Comparison of ENCODE assay signal across 2 cellular contexts in the genomic region with DNA sequence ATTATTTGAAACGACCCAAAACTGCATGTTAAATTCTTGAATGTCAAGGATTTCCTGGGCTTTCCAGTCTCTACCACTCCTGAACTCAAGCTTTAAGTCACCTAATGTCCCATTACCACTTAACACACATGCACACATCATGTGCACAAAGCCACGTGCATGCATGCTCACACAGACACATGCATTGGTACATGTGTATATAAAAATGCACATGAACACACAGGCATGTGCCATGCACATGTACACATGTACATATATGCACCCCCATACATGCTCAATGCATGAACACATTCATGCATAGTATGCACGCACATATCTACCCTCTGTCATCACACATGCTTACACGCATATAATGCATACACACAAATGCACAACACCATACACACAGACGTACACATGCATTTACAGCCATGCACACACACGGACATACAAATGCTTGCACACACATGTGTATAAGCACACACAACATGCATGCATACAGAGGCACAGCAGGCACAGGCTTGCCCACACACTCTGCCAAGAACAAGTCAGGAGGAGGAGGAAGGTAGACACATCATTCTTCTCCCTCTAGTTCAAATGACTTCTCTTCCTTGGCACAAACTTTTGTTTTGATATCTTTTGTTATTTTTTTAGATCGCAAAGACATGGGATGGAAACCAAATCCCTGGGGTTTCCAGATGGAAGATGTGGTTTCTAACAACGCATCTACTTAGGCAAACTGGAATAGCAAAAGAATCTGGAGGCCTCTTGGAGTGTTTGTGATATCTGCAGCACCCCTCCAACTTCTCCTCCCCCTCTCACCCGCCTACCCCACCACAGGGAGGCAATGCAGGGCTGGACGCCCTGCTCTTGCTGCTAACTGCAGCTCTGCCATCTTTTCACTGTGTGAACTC.
TF ChIP-seq lines count a peak whose summit lies in the region.

No MANE protein-coding gene starts in this region.

TF ChIP-seq in SK-N-SH, 30 proteins besides CTCF, POLR2A, EP300 and RAD21:
- peak; percentile 47; the same call in 1 of the 2 replicates for TF ChIP-seq NFIC (IDR thresholded peaks at IDR 0.05; ENCODE audit: borderline replicate concordance)
- no peak for TF ChIP-seq TEAD4 (IDR thresholded peaks at IDR 0.05; ENCODE audit: borderline replicate concordance, insufficient read depth)
- no peak for TF ChIP-seq FOXJ3 (CRISPR knock-in tag; IDR thresholded peaks at IDR 0.05)
- TF ChIP-seq, protein P1, sequence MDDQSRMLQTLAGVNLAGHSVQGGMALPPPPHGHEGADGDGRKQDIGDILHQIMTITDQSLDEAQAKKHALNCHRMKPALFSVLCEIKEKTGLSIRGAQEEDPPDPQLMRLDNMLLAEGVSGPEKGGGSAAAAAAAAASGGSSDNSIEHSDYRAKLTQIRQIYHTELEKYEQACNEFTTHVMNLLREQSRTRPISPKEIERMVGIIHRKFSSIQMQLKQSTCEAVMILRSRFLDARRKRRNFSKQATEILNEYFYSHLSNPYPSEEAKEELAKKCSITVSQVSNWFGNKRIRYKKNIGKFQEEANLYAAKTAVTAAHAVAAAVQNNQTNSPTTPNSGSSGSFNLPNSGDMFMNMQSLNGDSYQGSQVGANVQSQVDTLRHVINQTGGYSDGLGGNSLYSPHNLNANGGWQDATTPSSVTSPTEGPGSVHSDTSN (IDR thresholded peaks at IDR 0.05): no peak
- no peak for TF ChIP-seq GABPA (IDR thresholded peaks at IDR 0.05; ENCODE audit: low read depth)
- no peak for TF ChIP-seq MEF2A (IDR thresholded peaks at IDR 0.05; ENCODE audit: borderline replicate concordance, low read depth)
- TF ChIP-seq RFX5 (IDR thresholded peaks at IDR 0.05; ENCODE audit: low read length): no peak
- peak; percentile 51 for TF ChIP-seq TCF12 (IDR thresholded peaks at IDR 0.05)

TF ChIP-seq in SK-N-SH treated with all-trans-retinoic acid at 6 μM for 48 hours, 23 proteins besides CTCF, POLR2A, EP300 and RAD21:
- TF ChIP-seq TCF4 (CRISPR knock-in tag; IDR thresholded peaks at IDR 0.05; ENCODE audit: borderline replicate concordance) (no peak), GLIS3 (CRISPR knock-in tag; IDR thresholded peaks at IDR 0.05) (no peak), ZNF8 (CRISPR knock-in tag; IDR thresholded peaks at IDR 0.05) (no peak), ESRRG (CRISPR knock-in tag; IDR thresholded peaks at IDR 0.05) (no peak), CSDC2 (CRISPR knock-in tag; IDR thresholded peaks at IDR 0.05) (no peak), PPARA (CRISPR knock-in tag; IDR thresholded peaks at IDR 0.05; ENCODE audit: borderline replicate concordance) (no peak), SNAI2 (CRISPR knock-in tag; IDR thresholded peaks at IDR 0.05) (no peak), ZFP3 (CRISPR knock-in tag; IDR thresholded peaks at IDR 0.05) (no peak), ZNF565 (CRISPR knock-in tag; conservative IDR thresholded peaks at IDR 0.05; ENCODE audit: low read depth) (no peak), RARB (CRISPR knock-in tag; IDR thresholded peaks at IDR 0.05) (no peak), ISL1 (CRISPR knock-in tag; IDR thresholded peaks at IDR 0.05) (no peak), TOX (CRISPR knock-in tag; IDR thresholded peaks at IDR 0.05; ENCODE audit: borderline replicate concordance) (no peak)
- TF ChIP-seq, protein P2, sequence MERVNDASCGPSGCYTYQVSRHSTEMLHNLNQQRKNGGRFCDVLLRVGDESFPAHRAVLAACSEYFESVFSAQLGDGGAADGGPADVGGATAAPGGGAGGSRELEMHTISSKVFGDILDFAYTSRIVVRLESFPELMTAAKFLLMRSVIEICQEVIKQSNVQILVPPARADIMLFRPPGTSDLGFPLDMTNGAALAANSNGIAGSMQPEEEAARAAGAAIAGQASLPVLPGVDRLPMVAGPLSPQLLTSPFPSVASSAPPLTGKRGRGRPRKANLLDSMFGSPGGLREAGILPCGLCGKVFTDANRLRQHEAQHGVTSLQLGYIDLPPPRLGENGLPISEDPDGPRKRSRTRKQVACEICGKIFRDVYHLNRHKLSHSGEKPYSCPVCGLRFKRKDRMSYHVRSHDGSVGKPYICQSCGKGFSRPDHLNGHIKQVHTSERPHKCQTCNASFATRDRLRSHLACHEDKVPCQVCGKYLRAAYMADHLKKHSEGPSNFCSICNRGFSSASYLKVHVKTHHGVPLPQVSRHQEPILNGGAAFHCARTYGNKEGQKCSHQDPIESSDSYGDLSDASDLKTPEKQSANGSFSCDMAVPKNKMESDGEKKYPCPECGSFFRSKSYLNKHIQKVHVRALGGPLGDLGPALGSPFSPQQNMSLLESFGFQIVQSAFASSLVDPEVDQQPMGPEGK (CRISPR knock-in tag; IDR thresholded peaks at IDR 0.05; ENCODE audit: borderline replicate concordance): no peak
- TF ChIP-seq, protein P3, sequence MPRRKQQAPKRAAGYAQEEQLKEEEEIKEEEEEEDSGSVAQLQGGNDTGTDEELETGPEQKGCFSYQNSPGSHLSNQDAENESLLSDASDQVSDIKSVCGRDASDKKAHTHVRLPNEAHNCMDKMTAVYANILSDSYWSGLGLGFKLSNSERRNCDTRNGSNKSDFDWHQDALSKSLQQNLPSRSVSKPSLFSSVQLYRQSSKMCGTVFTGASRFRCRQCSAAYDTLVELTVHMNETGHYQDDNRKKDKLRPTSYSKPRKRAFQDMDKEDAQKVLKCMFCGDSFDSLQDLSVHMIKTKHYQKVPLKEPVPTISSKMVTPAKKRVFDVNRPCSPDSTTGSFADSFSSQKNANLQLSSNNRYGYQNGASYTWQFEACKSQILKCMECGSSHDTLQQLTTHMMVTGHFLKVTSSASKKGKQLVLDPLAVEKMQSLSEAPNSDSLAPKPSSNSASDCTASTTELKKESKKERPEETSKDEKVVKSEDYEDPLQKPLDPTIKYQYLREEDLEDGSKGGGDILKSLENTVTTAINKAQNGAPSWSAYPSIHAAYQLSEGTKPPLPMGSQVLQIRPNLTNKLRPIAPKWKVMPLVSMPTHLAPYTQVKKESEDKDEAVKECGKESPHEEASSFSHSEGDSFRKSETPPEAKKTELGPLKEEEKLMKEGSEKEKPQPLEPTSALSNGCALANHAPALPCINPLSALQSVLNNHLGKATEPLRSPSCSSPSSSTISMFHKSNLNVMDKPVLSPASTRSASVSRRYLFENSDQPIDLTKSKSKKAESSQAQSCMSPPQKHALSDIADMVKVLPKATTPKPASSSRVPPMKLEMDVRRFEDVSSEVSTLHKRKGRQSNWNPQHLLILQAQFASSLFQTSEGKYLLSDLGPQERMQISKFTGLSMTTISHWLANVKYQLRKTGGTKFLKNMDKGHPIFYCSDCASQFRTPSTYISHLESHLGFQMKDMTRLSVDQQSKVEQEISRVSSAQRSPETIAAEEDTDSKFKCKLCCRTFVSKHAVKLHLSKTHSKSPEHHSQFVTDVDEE (CRISPR knock-in tag; IDR thresholded peaks at IDR 0.05): no peak
- TF ChIP-seq, protein P4, sequence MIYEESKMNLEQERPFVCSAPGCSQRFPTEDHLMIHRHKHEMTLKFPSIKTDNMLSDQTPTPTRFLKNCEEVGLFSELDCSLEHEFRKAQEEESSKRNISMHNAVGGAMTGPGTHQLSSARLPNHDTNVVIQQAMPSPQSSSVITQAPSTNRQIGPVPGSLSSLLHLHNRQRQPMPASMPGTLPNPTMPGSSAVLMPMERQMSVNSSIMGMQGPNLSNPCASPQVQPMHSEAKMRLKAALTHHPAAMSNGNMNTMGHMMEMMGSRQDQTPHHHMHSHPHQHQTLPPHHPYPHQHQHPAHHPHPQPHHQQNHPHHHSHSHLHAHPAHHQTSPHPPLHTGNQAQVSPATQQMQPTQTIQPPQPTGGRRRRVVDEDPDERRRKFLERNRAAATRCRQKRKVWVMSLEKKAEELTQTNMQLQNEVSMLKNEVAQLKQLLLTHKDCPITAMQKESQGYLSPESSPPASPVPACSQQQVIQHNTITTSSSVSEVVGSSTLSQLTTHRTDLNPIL (CRISPR knock-in tag; IDR thresholded peaks at IDR 0.05; ENCODE audit: low read depth): no peak
- TF ChIP-seq, protein P5, sequence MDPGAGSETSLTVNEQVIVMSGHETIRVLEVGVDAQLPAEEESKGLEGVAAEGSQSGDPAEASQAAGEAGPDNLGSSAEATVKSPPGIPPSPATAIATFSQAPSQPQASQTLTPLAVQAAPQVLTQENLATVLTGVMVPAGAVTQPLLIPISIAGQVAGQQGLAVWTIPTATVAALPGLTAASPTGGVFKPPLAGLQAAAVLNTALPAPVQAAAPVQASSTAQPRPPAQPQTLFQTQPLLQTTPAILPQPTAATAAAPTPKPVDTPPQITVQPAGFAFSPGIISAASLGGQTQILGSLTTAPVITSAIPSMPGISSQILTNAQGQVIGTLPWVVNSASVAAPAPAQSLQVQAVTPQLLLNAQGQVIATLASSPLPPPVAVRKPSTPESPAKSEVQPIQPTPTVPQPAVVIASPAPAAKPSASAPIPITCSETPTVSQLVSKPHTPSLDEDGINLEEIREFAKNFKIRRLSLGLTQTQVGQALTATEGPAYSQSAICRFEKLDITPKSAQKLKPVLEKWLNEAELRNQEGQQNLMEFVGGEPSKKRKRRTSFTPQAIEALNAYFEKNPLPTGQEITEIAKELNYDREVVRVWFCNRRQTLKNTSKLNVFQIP (CRISPR knock-in tag; IDR thresholded peaks at IDR 0.05; ENCODE audit: borderline replicate concordance, low read depth): no peak
- TF ChIP-seq, protein P6, sequence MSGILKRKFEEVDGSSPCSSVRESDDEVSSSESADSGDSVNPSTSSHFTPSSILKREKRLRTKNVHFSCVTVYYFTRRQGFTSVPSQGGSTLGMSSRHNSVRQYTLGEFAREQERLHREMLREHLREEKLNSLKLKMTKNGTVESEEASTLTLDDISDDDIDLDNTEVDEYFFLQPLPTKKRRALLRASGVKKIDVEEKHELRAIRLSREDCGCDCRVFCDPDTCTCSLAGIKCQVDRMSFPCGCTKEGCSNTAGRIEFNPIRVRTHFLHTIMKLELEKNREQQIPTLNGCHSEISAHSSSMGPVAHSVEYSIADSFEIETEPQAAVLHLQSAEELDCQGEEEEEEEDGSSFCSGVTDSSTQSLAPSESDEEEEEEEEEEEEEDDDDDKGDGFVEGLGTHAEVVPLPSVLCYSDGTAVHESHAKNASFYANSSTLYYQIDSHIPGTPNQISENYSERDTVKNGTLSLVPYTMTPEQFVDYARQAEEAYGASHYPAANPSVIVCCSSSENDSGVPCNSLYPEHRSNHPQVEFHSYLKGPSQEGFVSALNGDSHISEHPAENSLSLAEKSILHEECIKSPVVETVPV (CRISPR knock-in tag; IDR thresholded peaks at IDR 0.05): no peak
TF ChIP-seq in SK-N-SH treated with all-trans-retinoic acid at 6 μM for 48 hours: peak in this region for 0.
